Comparison of ENCODE assay signal across 1 cellular context in the genomic region with DNA sequence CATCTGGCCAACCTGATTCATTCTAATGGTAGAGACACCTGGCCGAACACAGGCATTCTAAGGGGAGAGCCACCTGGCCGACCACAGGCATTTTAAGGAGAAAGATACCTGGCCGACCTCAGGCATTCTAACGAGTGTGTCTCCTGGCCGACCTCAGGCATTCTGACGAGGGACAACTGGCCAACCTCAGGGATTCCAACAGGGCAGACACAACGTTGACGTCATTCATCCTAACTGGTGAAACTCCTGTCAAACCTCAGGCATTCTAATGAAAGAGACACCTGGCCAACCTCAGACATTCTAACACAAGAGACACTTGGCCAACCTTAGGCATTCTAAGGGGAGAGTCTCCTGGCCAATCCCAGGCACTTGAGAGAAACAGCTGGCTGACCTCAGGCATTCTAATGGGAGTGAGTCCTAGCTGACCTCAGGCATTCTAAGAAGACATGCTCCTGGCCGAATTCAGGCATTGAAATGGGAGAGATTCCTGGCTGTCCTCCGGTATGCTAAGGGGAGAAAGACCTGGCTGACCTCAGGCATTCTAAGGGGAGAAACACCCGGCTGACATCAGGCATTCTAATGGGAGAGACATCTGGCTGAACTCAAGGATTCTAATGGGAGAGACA.
TF ChIP-seq lines count a peak whose summit lies in the region.

No MANE protein-coding gene starts in this region.

TF ChIP-seq in HEK293, 187 proteins besides CTCF, POLR2A, EP300 and RAD21 (continued from another document):
- TF ChIP-seq, protein P1, sequence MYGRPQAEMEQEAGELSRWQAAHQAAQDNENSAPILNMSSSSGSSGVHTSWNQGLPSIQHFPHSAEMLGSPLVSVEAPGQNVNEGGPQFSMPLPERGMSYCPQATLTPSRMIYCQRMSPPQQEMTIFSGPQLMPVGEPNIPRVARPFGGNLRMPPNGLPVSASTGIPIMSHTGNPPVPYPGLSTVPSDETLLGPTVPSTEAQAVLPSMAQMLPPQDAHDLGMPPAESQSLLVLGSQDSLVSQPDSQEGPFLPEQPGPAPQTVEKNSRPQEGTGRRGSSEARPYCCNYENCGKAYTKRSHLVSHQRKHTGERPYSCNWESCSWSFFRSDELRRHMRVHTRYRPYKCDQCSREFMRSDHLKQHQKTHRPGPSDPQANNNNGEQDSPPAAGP (tag by site-specific recombination; IDR thresholded peaks at IDR 0.05), result no peak
